Comparison of ENCODE assay signal across 8 cellular contexts in the genomic region with DNA sequence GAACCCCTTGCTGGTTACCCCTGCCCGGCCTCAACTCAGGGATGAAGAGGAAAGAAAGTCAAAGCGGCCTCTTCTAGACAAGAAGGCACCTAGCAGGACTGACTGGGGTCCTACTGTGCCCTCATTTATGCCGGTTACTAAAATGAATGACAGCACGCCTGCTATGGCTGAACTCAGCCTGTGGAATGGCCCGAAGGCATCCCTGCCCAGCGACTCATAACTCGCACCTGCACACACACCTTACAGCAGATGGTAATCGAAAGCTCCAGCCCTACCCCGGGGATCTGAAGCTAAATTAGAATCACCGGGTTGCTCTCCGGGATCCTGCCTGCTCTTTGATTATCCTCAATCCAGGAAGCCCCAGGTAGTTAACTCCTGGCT. TPM values are rescaled to one million over a fixed set of nuclear protein-coding genes. Genes with fewer than 3 reads are reported as not detected.
DNase-seq lines count a peak whose midpoint lies in the region; ATAC-seq and TF ChIP-seq lines count a peak whose summit lies in the region.

No MANE protein-coding gene starts in this region.

- BruUV-seq in MCF 10A (replicated peaks; lab: Mats Ljungman, UMichigan), result TSS peak; percentile 61

- peak overlapping the region; percentile 42; the same call in 1 of the 2 replicates for H2AFZ ChIP-seq in KMS-11 (ENCODE audit: low read depth)

- CTCF ChIA-PET in AG04450 (lab: Charles Lee) (interaction anchor here (0.6 to 1.6 kb wide), 4 partner anchors 95 to 189 kb away, joined by 3 to 9 read pairs (median 6); no protein-coding TSS in a partner anchor), MCF 10A (lab: Yijun Ruan, JAX) (interaction anchor here (0.7 to 2.3 kb wide), 3 partner anchors 19 to 189 kb away, joined by 3 to 13 read pairs (median 3); no protein-coding TSS in a partner anchor)
- CTCF ChIA-PET in activated CD8-positive, alpha-beta memory T cell treated with anti-CD3 and anti-CD28 coated beads, Interleukin-2, amount 10 ng/mL, durations not matched to agents 7 days and 5 days (lab: Charles Lee), result no interaction called here

- H3K4me2 ChIP-seq in KMS-11, result peak overlapping the region; percentile 88

- H3K9ac ChIP-seq in KMS-11, result peak overlapping the region; percentile 83

- H3K27ac Mint-ChIP-seq in MCF 10A (ENCODE audit: low read depth, unreplicated experiment), result no peak overlapping the region
- no peak overlapping the region for H3K27ac Mint-ChIP-seq in memory B cell
- H3K27ac Mint-ChIP-seq in activated CD8-positive, alpha-beta memory T cell treated with anti-CD3 and anti-CD28 coated beads, Interleukin-2, amount 10 ng/mL, durations not matched to agents 7 days and 5 days, result no peak overlapping the region

- H3K27me3 ChIP-seq in AG04450 (ENCODE audit: control insufficient read depth, insufficient read depth, low read length) (peaks cover 3% of the 10 kb centered on the region), KMS-11 (ENCODE audit: insufficient read depth, low read depth) (no peaks in the 10 kb centered on the region)

- POLR2A ChIA-PET in AG04450 (lab: Yijun Ruan, JAX) (interaction anchor here (0.6 kb wide), 1 partner anchor 282 kb away, joined by 4 read pairs; no protein-coding TSS in a partner anchor), MCF 10A (lab: Yijun Ruan, JAX) (interaction anchor here (0.6 to 3.1 kb wide), 7 partner anchors 84 to 285 kb away, joined by 3 to 13 read pairs (median 4); a partner anchor contains a TSS)

- H3K9me3 Mint-ChIP-seq in MCF 10A (ENCODE audit: unreplicated experiment) (no peaks in the 10 kb centered on the region), memory B cell (no peaks in the 10 kb centered on the region)
- H3K9me3 Mint-ChIP-seq in activated CD8-positive, alpha-beta memory T cell treated with anti-CD3 and anti-CD28 coated beads, Interleukin-2, amount 10 ng/mL, durations not matched to agents 7 days and 5 days (ENCODE audit: low read depth), result no peaks in the 10 kb centered on the region

- H3K36me3 ChIP-seq in KMS-11 (ENCODE audit: insufficient read depth), result peaks cover 17% of the 10 kb centered on the region; the same call in 1 of the 2 replicates

- peaks cover 14% of the 10 kb centered on the region for H4K20me1 ChIP-seq in KMS-11 (ENCODE audit: insufficient read depth)

- H3K4me3 Mint-ChIP-seq in MCF 10A (ENCODE audit: unreplicated experiment), result no peak overlapping the region
- H3K4me3 Mint-ChIP-seq in memory B cell, result peak overlapping the region; percentile 84
- H3K4me3 Mint-ChIP-seq in activated CD8-positive, alpha-beta memory T cell treated with anti-CD3 and anti-CD28 coated beads, Interleukin-2, amount 10 ng/mL, durations not matched to agents 7 days and 5 days, result no peak overlapping the region

- ATAC-seq in memory B cell (ENCODE audit: low read depth) (no peak), GM21825 (IDR thresholded peaks at IDR 0.05; ENCODE audit: unreplicated experiment) (no peak)
- no peak for ATAC-seq in activated CD8-positive, alpha-beta memory T cell treated with anti-CD3 and anti-CD28 coated beads, Interleukin-2, amount 10 ng/mL, durations not matched to agents 7 days and 5 days

- no peak for DNase-seq in AG04450 (ENCODE audit: low read depth, low spot score)
- no peak for DNase-seq in MCF 10A (ENCODE audit: unreplicated experiment)
- no peak for DNase-seq in memory B cell (ENCODE audit: low spot score in 2 of 2)
- no peak for DNase-seq in effector CD4-positive, alpha-beta T cell
- DNase-seq in midbrain (lab: John Stamatoyannopoulos, UW), result no peak
- DNase-seq in activated CD8-positive, alpha-beta memory T cell treated with anti-CD3 and anti-CD28 coated beads, Interleukin-2, amount 10 ng/mL, durations not matched to agents 7 days and 5 days, result no peak

- H3K27me3 Mint-ChIP-seq in MCF 10A (ENCODE audit: insufficient read depth, unreplicated experiment) (no peaks in the 10 kb centered on the region), memory B cell (no peaks in the 10 kb centered on the region)
- no peaks in the 10 kb centered on the region for H3K27me3 Mint-ChIP-seq in activated CD8-positive, alpha-beta memory T cell treated with anti-CD3 and anti-CD28 coated beads, Interleukin-2, amount 10 ng/mL, durations not matched to agents 7 days and 5 days

- no peak overlapping the region for H3K27ac ChIP-seq in AG04450 (ENCODE audit: low read depth, low read length)
- H3K27ac ChIP-seq in KMS-11, result peak overlapping the region; percentile 73

- H3K9me3 ChIP-seq in AG04450 (ENCODE audit: control insufficient read depth, insufficient read depth, low read length), result no peaks in the 10 kb centered on the region

- peaks cover 10% of the 10 kb centered on the region for H3K4me1 Mint-ChIP-seq in MCF 10A (ENCODE audit: insufficient read depth, unreplicated experiment)
- peaks cover 19% of the 10 kb centered on the region for H3K4me1 Mint-ChIP-seq in memory B cell
- peaks cover 19% of the 10 kb centered on the region for H3K4me1 Mint-ChIP-seq in activated CD8-positive, alpha-beta memory T cell treated with anti-CD3 and anti-CD28 coated beads, Interleukin-2, amount 10 ng/mL, durations not matched to agents 7 days and 5 days

- H3K4me3 ChIP-seq in AG04450 (ENCODE audit: low read depth, low read length) (peak overlapping the region; percentile 83), KMS-11 (IDR thresholded peaks at IDR 0.05; ENCODE audit: insufficient read depth, low read depth, low read length) (no peak overlapping the region)

- intact Hi-C loops in MCF 10A (cut with micrococcal nuclease), result loop anchor here (2.0 to 5.0 kb wide), 3 partner anchors 81 to 189 kb away; no protein-coding TSS in a partner anchor

- TF ChIP-seq CTCF in AG04450 (IDR thresholded peaks at IDR 0.05; ENCODE audit: low read depth, low read length), result no peak
- TF ChIP-seq CTCF in KMS-11 (conservative IDR thresholded peaks at IDR 0.05; ENCODE audit: low read depth, low read length), result no peak
- no peak for TF ChIP-seq CTCF in MCF 10A (IDR thresholded peaks at IDR 0.05; ENCODE audit: unreplicated experiment)

- peaks cover 49% of the 10 kb centered on the region for H3K79me2 ChIP-seq in KMS-11 (ENCODE audit: insufficient read depth, low read depth)

- H3K4me1 ChIP-seq in KMS-11 (ENCODE audit: low read depth, poor library complexity, severe bottlenecking), result peaks cover 69% of the 10 kb centered on the region

- H3K36me3 Mint-ChIP-seq in MCF 10A (ENCODE audit: insufficient read depth, unreplicated experiment), result peaks cover 8% of the 10 kb centered on the region
- H3K36me3 Mint-ChIP-seq in memory B cell, result peaks cover 1% of the 10 kb centered on the region
- no peaks in the 10 kb centered on the region for H3K36me3 Mint-ChIP-seq in activated CD8-positive, alpha-beta memory T cell treated with anti-CD3 and anti-CD28 coated beads, Interleukin-2, amount 10 ng/mL, durations not matched to agents 7 days and 5 days

RNA-seq across cellular contexts. Expression of a gene that starts 0.7 kb away (rescaled TPM):
- polyA plus RNA-seq in AG04450 (2011; rRNA removed), result 285 and 310 TPM in 2 replicates
- polyA minus RNA-seq in AG04450 (2011; rRNA and poly(A)+ RNA removed), result 172 and 185 TPM in 2 replicates
- total RNA-seq in MCF 10A (2022), result 195 and 263 TPM in 2 replicates
- total RNA-seq in activated CD8-positive, alpha-beta memory T cell treated with anti-CD3 and anti-CD28 coated beads, Interleukin-2, amount 10 ng/mL, durations not matched to agents 7 days and 5 days, result 10 to 100 TPM; 27.7 to 45.4 TPM
